ENCODE assay signal across 6 cellular contexts in the genomic region with DNA sequence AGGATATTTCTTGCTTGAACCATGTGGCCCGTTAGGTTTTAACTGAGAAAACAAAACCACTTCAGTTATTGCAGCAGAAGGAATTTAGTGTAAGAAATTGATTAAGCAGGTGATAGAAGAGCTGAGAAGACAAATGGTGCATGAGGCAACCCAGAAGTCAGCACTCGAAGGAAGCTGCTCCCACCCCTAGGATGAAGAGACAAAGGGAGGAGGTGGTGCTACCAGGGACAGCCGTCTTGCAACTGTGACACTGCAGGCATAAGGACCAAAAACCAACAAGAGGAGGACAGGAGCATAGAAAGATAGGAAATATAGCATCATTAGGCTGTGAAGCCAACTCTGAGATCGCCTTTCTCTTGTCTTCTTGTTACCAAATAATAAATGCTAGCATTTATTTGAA.
"Had no signal": no experiment of that assay in that cellular context is flagged by ENCODE, and none has a peak within 500 bp of the region (broad histone marks: within the 10 kb centered on the region; RNA-seq: fewer than 3 reads in every experiment).

No MANE protein-coding gene starts in this region.

- FAIRE-seq: H54, HTR-8/SVneo had no signal

- H3K4me3 Mint-ChIP-seq: H9 had no signal

- H3K9me3 Mint-ChIP-seq: H9 had no signal

- DNase-seq: GOT3, HCEC 1CT, IMR-90 had no signal
